Comparison of ENCODE assay signal across 9 cellular contexts in genomic region chr16:27321013-27321960, GRCh38. TPM values are rescaled to one million over a fixed set of nuclear protein-coding genes. Genes with fewer than 3 reads are reported as not detected.
DNase-seq lines count a peak whose midpoint lies in the region; ATAC-seq and TF ChIP-seq lines count a peak whose summit lies in the region.
"Had no signal": no experiment of that assay in that cellular context is flagged by ENCODE, and none has a peak within 500 bp of the region (broad histone marks: within the 10 kb centered on the region; RNA-seq: fewer than 3 reads in every experiment).

No MANE protein-coding gene starts in this region.

- no peak for ATAC-seq in stimulated activated naive CD8-positive, alpha-beta T cell treated with anti-CD3 and anti-CD28 coated beads, Interleukin-15, amount 100 ng/mL, for 72 hours

- H3K27ac Mint-ChIP-seq in activated CD4-positive, alpha-beta memory T cell treated with anti-CD3 and anti-CD28 coated beads for 36 hours = peak overlapping the region; percentile 78
- H3K27ac Mint-ChIP-seq in stimulated activated naive CD8-positive, alpha-beta T cell treated with anti-CD3 and anti-CD28 coated beads, Interleukin-15, amount 100 ng/mL, for 72 hours = peak overlapping the region; percentile 19 to 85
- H3K27ac Mint-ChIP-seq in neural progenitor cell = no peak overlapping the region

- no peaks in the 10 kb centered on the region for H3F3A ChIP-seq in neural progenitor cell (ENCODE audit: low read depth)

- in situ Hi-C loops in GM13976 (cut with MboI; ENCODE audit: low sequenced_read_pairs, unreplicated experiment) = no loop called here

- peaks cover 44% of the 10 kb centered on the region for H3K36me3 Mint-ChIP-seq in activated CD4-positive, alpha-beta memory T cell treated with anti-CD3 and anti-CD28 coated beads for 36 hours
- peaks cover 2% of the 10 kb centered on the region for H3K36me3 Mint-ChIP-seq in neural progenitor cell

- DNase-seq in SKM-1 treated with dmso at 0.1 percent for 144 hours (lab: John Stamatoyannopoulos, UW; ENCODE audit: unreplicated experiment) (peak; percentile 8), SKM-1 (lab: John Stamatoyannopoulos, UW; ENCODE audit: unreplicated experiment) (no peak), fibroblast of mammary gland (ENCODE audit: low read depth) (peak; percentile 60), GM13976 (ENCODE audit: low spot score) (no peak), neural progenitor cell (ENCODE audit: low spot score) (no peak), NCI-H2196 (lab: John Stamatoyannopoulos, UW; ENCODE audit: unreplicated experiment) (no peak)
- no peak for DNase-seq in activated CD4-positive, alpha-beta memory T cell treated with anti-CD3 and anti-CD28 coated beads for 36 hours
- no peak for DNase-seq in stimulated activated naive CD8-positive, alpha-beta T cell treated with anti-CD3 and anti-CD28 coated beads, Interleukin-15, amount 100 ng/mL, for 72 hours
- DNase-seq: NCI-H510A treated with DMSO at 0.1 percent for 48 hours had no signal

- intact Hi-C loops in activated CD4-positive, alpha-beta memory T cell treated with anti-CD3 and anti-CD28 coated beads for 36 hours (cut with micrococcal nuclease) = loop anchor here (1.0 kb wide), 1 partner anchor 34 kb away; no protein-coding TSS in a partner anchor

- no peak overlapping the region for H3K4me3 Mint-ChIP-seq in activated CD4-positive, alpha-beta memory T cell treated with anti-CD3 and anti-CD28 coated beads for 36 hours
- H3K4me3 Mint-ChIP-seq in stimulated activated naive CD8-positive, alpha-beta T cell treated with anti-CD3 and anti-CD28 coated beads, Interleukin-15, amount 100 ng/mL, for 72 hours = peak overlapping the region; percentile 56 to 95
- no peak overlapping the region for H3K4me3 Mint-ChIP-seq in neural progenitor cell

- H3K36me3 ChIP-seq in neural progenitor cell = no peaks in the 10 kb centered on the region

- H3K27me3 Mint-ChIP-seq in activated CD4-positive, alpha-beta memory T cell treated with anti-CD3 and anti-CD28 coated beads for 36 hours = no peaks in the 10 kb centered on the region
- H3K27me3 Mint-ChIP-seq in stimulated activated naive CD8-positive, alpha-beta T cell treated with anti-CD3 and anti-CD28 coated beads, Interleukin-15, amount 100 ng/mL, for 72 hours = no peaks in the 10 kb centered on the region
- H3K27me3 Mint-ChIP-seq in neural progenitor cell (ENCODE audit: insufficient read depth, low read depth) = peaks cover 11% of the 10 kb centered on the region

- H3K27me3 ChIP-seq in neural progenitor cell = no peaks in the 10 kb centered on the region

- no peaks in the 10 kb centered on the region for H3K9me3 ChIP-seq in neural progenitor cell (ENCODE audit: low read depth)

- no peak overlapping the region for H3K27ac ChIP-seq in neural progenitor cell

- POLR2A ChIA-PET in activated CD4-positive, alpha-beta memory T cell treated with anti-CD3 and anti-CD28 coated beads for 36 hours (lab: Charles Lee) = no interaction called here

- H3K4me1 Mint-ChIP-seq in activated CD4-positive, alpha-beta memory T cell treated with anti-CD3 and anti-CD28 coated beads for 36 hours (ENCODE audit: low read depth) = peaks cover 91% of the 10 kb centered on the region
- peaks cover 91% of the 10 kb centered on the region for H3K4me1 Mint-ChIP-seq in stimulated activated naive CD8-positive, alpha-beta T cell treated with anti-CD3 and anti-CD28 coated beads, Interleukin-15, amount 100 ng/mL, for 72 hours
- H3K4me1 Mint-ChIP-seq in neural progenitor cell = peaks cover 13% of the 10 kb centered on the region

- peaks cover 6% of the 10 kb centered on the region for H4K20me1 ChIP-seq in neural progenitor cell (ENCODE audit: low read depth)

- no peak overlapping the region for H3K4me3 ChIP-seq in fibroblast of mammary gland (ENCODE audit: control insufficient read depth, low read depth, low read length)
- no peak overlapping the region for H3K4me3 ChIP-seq in neural progenitor cell

- H3K9ac ChIP-seq in neural progenitor cell = no peak overlapping the region

- peaks cover 9% of the 10 kb centered on the region for H3K4me1 ChIP-seq in neural progenitor cell

- H3K9me3 Mint-ChIP-seq in activated CD4-positive, alpha-beta memory T cell treated with anti-CD3 and anti-CD28 coated beads for 36 hours = no peaks in the 10 kb centered on the region
- H3K9me3 Mint-ChIP-seq in stimulated activated naive CD8-positive, alpha-beta T cell treated with anti-CD3 and anti-CD28 coated beads, Interleukin-15, amount 100 ng/mL, for 72 hours = no peaks in the 10 kb centered on the region
- H3K9me3 Mint-ChIP-seq in neural progenitor cell = no peaks in the 10 kb centered on the region

- no peak overlapping the region for H3K4me2 ChIP-seq in neural progenitor cell

- CTCF ChIA-PET in activated CD4-positive, alpha-beta memory T cell treated with anti-CD3 and anti-CD28 coated beads for 36 hours (lab: Charles Lee) = interaction anchor here (0.7 to 8.9 kb wide), 5 partner anchors 47 to 130 kb away, joined by 3 to 113 read pairs (median 5); no protein-coding TSS in a partner anchor

- no peaks in the 10 kb centered on the region for H3K79me2 ChIP-seq in neural progenitor cell (ENCODE audit: low read depth)

- H2AFZ ChIP-seq in neural progenitor cell (replicated peaks) = no peak overlapping the region

- TF ChIP-seq CTCF in fibroblast of mammary gland (conservative IDR thresholded peaks at IDR 0.05; ENCODE audit: control insufficient read depth, insufficient read depth, low read depth, low read length) (no peak), GM13976 (IDR thresholded peaks at IDR 0.05; ENCODE audit: borderline replicate concordance, control extremely low read depth, extremely low read depth, insufficient read depth, missing control alignments) (no peak), neural progenitor cell (IDR thresholded peaks at IDR 0.05) (no peak)

RNA-seq across cellular contexts. Expression of gene IL4R, which starts 7.5 kb away (rescaled TPM):
- 100 to 1,000 TPM; 146 to 153 TPM for total RNA-seq in activated CD4-positive, alpha-beta memory T cell treated with anti-CD3 and anti-CD28 coated beads for 36 hours
- 6.6 and 9.6 TPM in 2 replicates for total RNA-seq in neural progenitor cell (ENCODE audit: low replicate concordance)

RNA-seq across cellular contexts. Expression of gene NSMCE1, which starts 52.7 kb away (rescaled TPM):
- 100 to 1,000 TPM; 120 to 121 TPM for total RNA-seq in activated CD4-positive, alpha-beta memory T cell treated with anti-CD3 and anti-CD28 coated beads for 36 hours
- total RNA-seq in neural progenitor cell (ENCODE audit: low replicate concordance) = 44.6 and 83.4 TPM in 2 replicates

Comparison
In these comparisons a context has a peak if more than half of its experiments do, and no peak if none do; other contexts are left out.
1. DNase-seq: peak in SKM-1 treated with dmso at 0.1 percent for 144 hours (single experiment) and fibroblast of mammary gland (single experiment); none in SKM-1 (single experiment), activated CD4-positive, alpha-beta memory T cell treated with anti-CD3 and anti-CD28 coated beads for 36 hours (single experiment), stimulated activated naive CD8-positive, alpha-beta T cell treated with anti-CD3 and anti-CD28 coated beads, Interleukin-15, amount 100 ng/mL, for 72 hours (0 of 2), GM13976 (single experiment), neural progenitor cell (single experiment) and NCI-H2196 (single experiment).
2. H3K4me3 Mint-ChIP-seq: peak in stimulated activated naive CD8-positive, alpha-beta T cell treated with anti-CD3 and anti-CD28 coated beads, Interleukin-15, amount 100 ng/mL, for 72 hours (2 of 2); none in activated CD4-positive, alpha-beta memory T cell treated with anti-CD3 and anti-CD28 coated beads for 36 hours (single experiment) and neural progenitor cell (single experiment).
3. RNA of gene IL4R, which starts 7.5 kb away (total RNA-seq): 146 to 153 TPM in activated CD4-positive, alpha-beta memory T cell treated with anti-CD3 and anti-CD28 coated beads for 36 hours; 6.6 to 9.6 TPM in neural progenitor cell; every median in the first group is over 10 times any median in the second.